ENCODE assay signal across 14 cellular contexts in genomic region chr17:19002191-19002590, GRCh38. TPM values are rescaled to one million over a fixed set of nuclear protein-coding genes. Genes with fewer than 3 reads are reported as not detected.
DNase-seq lines count a peak whose midpoint lies in the region; ATAC-seq and TF ChIP-seq lines count a peak whose summit lies in the region.
"Had no signal": no experiment of that assay in that cellular context is flagged by ENCODE, and none has a peak within 500 bp of the region (broad histone marks: within the 10 kb centered on the region; RNA-seq: fewer than 3 reads in every experiment).

No MANE protein-coding gene starts in this region.

- H3K4me1 ChIP-seq in Karpas-422 (ENCODE audit: low read length) (peaks cover 34% of the 10 kb centered on the region), duodenal mucosa (ENCODE audit: control insufficient read depth in 1 of 2, insufficient read depth in 2 of 2, low read length in 2 of 2) (peaks cover 41 to 46% of the 10 kb centered on the region in 2 donors), neuronal stem cell (ENCODE audit: control insufficient read depth in 2 of 2, insufficient read depth in 1 of 2, low read depth in 1 of 2, low read length in 2 of 2) (peaks cover 8 to 26% of the 10 kb centered on the region in 2 donors), tibial nerve (peaks cover 0 to 16% (median 7%) of the 10 kb centered on the region in 4 donors), psoas muscle (no peaks in the 10 kb centered on the region)

- ATAC-seq in GM18873 (IDR thresholded peaks at IDR 0.05; ENCODE audit: low FRiP score, unreplicated experiment) (no peak), psoas muscle (no peak)

- H2BK15ac ChIP-seq in neuronal stem cell (ENCODE audit: low read length), result no peak overlapping the region

- no peak overlapping the region for H3K4ac ChIP-seq in neuronal stem cell (ENCODE audit: low read length)

- H4K8ac ChIP-seq in neuronal stem cell (ENCODE audit: low read depth, low read length), result no peak overlapping the region

- H2AK5ac ChIP-seq in neuronal stem cell (ENCODE audit: low read depth, low read length), result peak overlapping the region; percentile 10

- H2BK120ac ChIP-seq in neuronal stem cell (ENCODE audit: low read depth, low read length), result no peak overlapping the region

- no peak overlapping the region for H2BK5ac ChIP-seq in neuronal stem cell (ENCODE audit: low read length)

- H3K27me3 Mint-ChIP-seq in T-helper 1 cell treated with Interleukin-12 subunit alpha and Interleukin-12 subunit beta and Interleukin-4 antibody, amounts not matched to agents 30 μg/mL and 1 μg/mL, for 36 hours (ENCODE audit: low read depth), result peaks cover 4% of the 10 kb centered on the region

- H3K9ac ChIP-seq in Karpas-422 (ENCODE audit: low read length), result no peak overlapping the region
- peak overlapping the region; percentile 58 to 71 for H3K9ac ChIP-seq in duodenal mucosa (ENCODE audit: low read depth in 1 of 2, low read length in 2 of 2)
- H3K9ac ChIP-seq in neuronal stem cell (ENCODE audit: low read depth, low read length, poor library complexity), result no peak overlapping the region
- H3K9ac ChIP-seq: parathyroid adenoma had no signal

- no peak overlapping the region for H4K91ac ChIP-seq in neuronal stem cell (ENCODE audit: low read depth, low read length, poor library complexity)

- DNase-seq in T-helper 1 cell (no peak), Karpas-422 (no peak), neuronal stem cell (ENCODE audit: low spot score) (no peak), tibial nerve (ENCODE audit: low spot score in 2 of 2) (no peak), psoas muscle (no peak)
- DNase-seq: 8988T, activated gamma-delta T cell treated with Interleukin-2 at 50 U/mL for 16 hours, kidney glomerular epithelial cell, NCI-H1092 had no signal

- H3K4me2 ChIP-seq in Karpas-422 (ENCODE audit: low read depth, low read length, poor library complexity, severe bottlenecking) (peak overlapping the region; percentile 13), neuronal stem cell (ENCODE audit: insufficient read depth, low read length, poor library complexity, severe bottlenecking) (peak overlapping the region; percentile 12)

- H3K27ac Mint-ChIP-seq in T-helper 1 cell treated with Interleukin-12 subunit alpha and Interleukin-12 subunit beta and Interleukin-4 antibody, amounts not matched to agents 30 μg/mL and 1 μg/mL, for 36 hours, result no peak overlapping the region

- H3K4me3 Mint-ChIP-seq in T-helper 1 cell treated with Interleukin-12 subunit alpha and Interleukin-12 subunit beta and Interleukin-4 antibody, amounts not matched to agents 30 μg/mL and 1 μg/mL, for 36 hours, result peak overlapping the region; percentile 30

- H3K36me3 Mint-ChIP-seq in T-helper 1 cell treated with Interleukin-12 subunit alpha and Interleukin-12 subunit beta and Interleukin-4 antibody, amounts not matched to agents 30 μg/mL and 1 μg/mL, for 36 hours (ENCODE audit: low read depth), result peaks cover 5% of the 10 kb centered on the region

- H3K18ac ChIP-seq in neuronal stem cell (ENCODE audit: low read length), result no peak overlapping the region

- H3K79me2 ChIP-seq in Karpas-422 (ENCODE audit: low read length), result peaks cover 14% of the 10 kb centered on the region

- TF ChIP-seq CTCF in tibial nerve (IDR thresholded peaks at IDR 0.05) (no peak), psoas muscle (IDR thresholded peaks at IDR 0.05) (no peak)

- H2AFZ ChIP-seq in Karpas-422 (ENCODE audit: low read length) (no peak overlapping the region), neuronal stem cell (ENCODE audit: low read length) (no peak overlapping the region)
- H2AFZ ChIP-seq: parathyroid adenoma had no signal

- no CpG with 5 or more reads among the region's 5 CpGs for WGBS in neuronal stem cell (ENCODE audit: extremely low coverage in 2 of 2, insufficient read length in 2 of 2, insufficient replicate concordance in 1 of 2), 2 donors
- WGBS in tibial nerve, 2 donors, result 72 to 73% methylated on average over 5 of the region's 5 CpGs
- 72 to 92% (median 74%) methylated on average over 5 of the region's 5 CpGs for WGBS in psoas muscle, 3 donors

- H2BK12ac ChIP-seq in neuronal stem cell (ENCODE audit: low read length), result no peak overlapping the region

- intact Hi-C loops in psoas muscle (cut with DNase I), result no loop called here

- H3K27ac ChIP-seq in Karpas-422 (ENCODE audit: low read length) (no peak overlapping the region), duodenal mucosa (ENCODE audit: low read depth, low read length) (no peak overlapping the region), neuronal stem cell (replicated peaks; ENCODE audit: low read length) (no peak overlapping the region), tibial nerve (no peak overlapping the region), psoas muscle (no peak overlapping the region)

- peaks cover 16% of the 10 kb centered on the region for H3K79me1 ChIP-seq in neuronal stem cell (ENCODE audit: low read depth, low read length)

- TF ChIP-seq EP300 in tibial nerve (IDR thresholded peaks at IDR 0.05), result no peak

- TF ChIP-seq POLR2A in tibial nerve (IDR thresholded peaks at IDR 0.05), result no peak

- no peaks in the 10 kb centered on the region for H4K20me1 ChIP-seq in Karpas-422 (ENCODE audit: insufficient read depth, low read depth, low read length)

- no peaks in the 10 kb centered on the region for H3K9me3 ChIP-seq in Karpas-422 (ENCODE audit: low read length)
- H3K9me3 ChIP-seq in duodenal mucosa (ENCODE audit: control insufficient read depth in 1 of 2, low read length in 2 of 2), result no peaks in the 10 kb centered on the region
- peaks cover 1 to 7% of the 10 kb centered on the region in 2 donors for H3K9me3 ChIP-seq in neuronal stem cell (replicated peaks in 1 of 2; ENCODE audit: control insufficient read depth in 2 of 2, insufficient read depth in 1 of 2, low read depth in 1 of 2, low read length in 2 of 2)
- peaks cover 0 to 3% (median 0%) of the 10 kb centered on the region in 4 donors for H3K9me3 ChIP-seq in tibial nerve
- no peaks in the 10 kb centered on the region for H3K9me3 ChIP-seq in psoas muscle

- H3K23ac ChIP-seq in neuronal stem cell (ENCODE audit: low read depth, low read length, poor library complexity), result no peak overlapping the region

- H3K9me3 Mint-ChIP-seq in T-helper 1 cell treated with Interleukin-12 subunit alpha and Interleukin-12 subunit beta and Interleukin-4 antibody, amounts not matched to agents 30 μg/mL and 1 μg/mL, for 36 hours, result no peaks in the 10 kb centered on the region

- H3K14ac ChIP-seq in neuronal stem cell (ENCODE audit: low read length), result no peak overlapping the region

- H3K36me3 ChIP-seq in Karpas-422 (ENCODE audit: insufficient read depth, low read length) (no peaks in the 10 kb centered on the region; the same call in 1 of the 2 replicates), duodenal mucosa (ENCODE audit: control insufficient read depth in 1 of 2, insufficient read depth in 2 of 2, low read length in 2 of 2) (peaks cover 0 to 18% of the 10 kb centered on the region in 2 donors), neuronal stem cell (replicated peaks in 1 of 2; ENCODE audit: control insufficient read depth in 2 of 2, insufficient read depth in 2 of 2, low read length in 2 of 2) (peaks cover 0 to 8% of the 10 kb centered on the region in 2 donors), tibial nerve (no peaks in the 10 kb centered on the region), psoas muscle (ENCODE audit: insufficient read depth in 1 of 2, low read depth in 1 of 2) (no peaks in the 10 kb centered on the region)

- H3K9me2 ChIP-seq in Karpas-422 (replicated peaks; ENCODE audit: insufficient read depth, low read length), result no peaks in the 10 kb centered on the region

- peaks cover 16% of the 10 kb centered on the region for H3K4me1 Mint-ChIP-seq in T-helper 1 cell treated with Interleukin-12 subunit alpha and Interleukin-12 subunit beta and Interleukin-4 antibody, amounts not matched to agents 30 μg/mL and 1 μg/mL, for 36 hours (ENCODE audit: low read depth)

- H3K4me3 ChIP-seq in Karpas-422 (ENCODE audit: low read length) (no peak overlapping the region), duodenal mucosa (ENCODE audit: low read depth in 1 of 2, low read length in 2 of 2) (peak overlapping the region; percentile 62 to 72), neuronal stem cell (ENCODE audit: low read length in 2 of 2) (no peak overlapping the region), tibial nerve (no peak overlapping the region), psoas muscle (no peak overlapping the region)

- H3K27me3 ChIP-seq in Karpas-422 (ENCODE audit: low read length) (no peaks in the 10 kb centered on the region), duodenal mucosa (ENCODE audit: control insufficient read depth in 1 of 2, insufficient read depth in 2 of 2, low read length in 2 of 2) (no peaks in the 10 kb centered on the region), neuronal stem cell (ENCODE audit: control insufficient read depth in 3 of 3, insufficient read depth in 3 of 3, low read depth in 1 of 3, low read length in 3 of 3) (peaks cover 0 to 71% (median 0%) of the 10 kb centered on the region in 3 experiments), tibial nerve (peaks cover 0 to 23% of the 10 kb centered on the region in 2 donors), psoas muscle (ENCODE audit: insufficient read depth in 3 of 3, low read length in 2 of 3) (peaks cover 0 to 6% (median 3%) of the 10 kb centered on the region in 3 donors)

RNA-seq across cellular contexts. Expression of gene FAM83G, which starts 2.4 kb away (rescaled TPM):
- 9.2 and 22.9 TPM in 2 replicates for total RNA-seq in Karpas-422 (2014; rRNA removed; shearing (Covaris generic); ENCODE audit: low replicate concordance)
- 9.5 TPM for polyA plus RNA-seq in neuronal stem cell (2013, experiment 1 of 2)
- polyA plus RNA-seq in neuronal stem cell (2013, experiment 2 of 2), result 9.7 TPM
- 10 to 100 TPM in 1 of 4 donors, 1 to 10 TPM in 3; 1.3 to 11.8 (median 3.8) TPM for total RNA-seq in tibial nerve
- 10 to 100 TPM in 1 of 4 donors, 1 to 10 TPM in 3; 7.0 to 20.4 (median 9.3) TPM for total RNA-seq in psoas muscle
- polyA plus RNA-seq in psoas muscle, result 10 to 100 TPM in 1 of 3 donors, 1 to 10 TPM in 2; 8.2 to 65.6 (median 9.0) TPM

RNA-seq across cellular contexts. Expression of gene GRAP, which starts 44.6 kb away (rescaled TPM):
- 17.6 and 29.9 TPM in 2 replicates for total RNA-seq in Karpas-422 (2014; rRNA removed; shearing (Covaris generic); ENCODE audit: low replicate concordance)
- 0.08 TPM for polyA plus RNA-seq in neuronal stem cell (2013, experiment 1 of 2)
- polyA plus RNA-seq in neuronal stem cell (2013, experiment 2 of 2), result 0.11 TPM
- total RNA-seq in tibial nerve (1 to 10 TPM; 4.6 to 7.5 (median 5.8) TPM), psoas muscle (1 to 10 TPM in 3 of 4 donors, under 1 TPM in 1; 0.71 to 2.2 (median 1.9) TPM)
- polyA plus RNA-seq in psoas muscle, result 1 to 10 TPM in 2 of 3 donors, under 1 TPM in 1; 0.71 to 1.9 (median 1.4) TPM

RNA-seq across cellular contexts. Expression of gene SLC5A10, which starts 50.2 kb away (rescaled TPM):
- total RNA-seq in Karpas-422 (2014; rRNA removed; shearing (Covaris generic); ENCODE audit: low replicate concordance), result not detected in 2 replicates
- under 0.01 TPM for polyA plus RNA-seq in neuronal stem cell (2013, experiment 1 of 2)
- polyA plus RNA-seq in neuronal stem cell (2013, experiment 2 of 2), result not detected
- total RNA-seq in tibial nerve (not detected), psoas muscle (not detected)
- under 1 TPM in 1 of 3 donors, not detected in 2; 0.03 TPM for polyA plus RNA-seq in psoas muscle
- total RNA-seq: H4 had no signal

Comparison
In these comparisons a context has a peak if more than half of its experiments do, and no peak if none do; other contexts are left out.
1. H3K4me3 ChIP-seq: peak in duodenal mucosa (2 of 2); none in Karpas-422 (single experiment), neuronal stem cell (0 of 2), tibial nerve (0 of 4) and psoas muscle (single experiment).
2. H3K9ac ChIP-seq: peak in duodenal mucosa (2 of 2); none in Karpas-422 (single experiment) and neuronal stem cell (single experiment).